9 cellular contexts compared by ENCODE assay signal in the genomic region with DNA sequence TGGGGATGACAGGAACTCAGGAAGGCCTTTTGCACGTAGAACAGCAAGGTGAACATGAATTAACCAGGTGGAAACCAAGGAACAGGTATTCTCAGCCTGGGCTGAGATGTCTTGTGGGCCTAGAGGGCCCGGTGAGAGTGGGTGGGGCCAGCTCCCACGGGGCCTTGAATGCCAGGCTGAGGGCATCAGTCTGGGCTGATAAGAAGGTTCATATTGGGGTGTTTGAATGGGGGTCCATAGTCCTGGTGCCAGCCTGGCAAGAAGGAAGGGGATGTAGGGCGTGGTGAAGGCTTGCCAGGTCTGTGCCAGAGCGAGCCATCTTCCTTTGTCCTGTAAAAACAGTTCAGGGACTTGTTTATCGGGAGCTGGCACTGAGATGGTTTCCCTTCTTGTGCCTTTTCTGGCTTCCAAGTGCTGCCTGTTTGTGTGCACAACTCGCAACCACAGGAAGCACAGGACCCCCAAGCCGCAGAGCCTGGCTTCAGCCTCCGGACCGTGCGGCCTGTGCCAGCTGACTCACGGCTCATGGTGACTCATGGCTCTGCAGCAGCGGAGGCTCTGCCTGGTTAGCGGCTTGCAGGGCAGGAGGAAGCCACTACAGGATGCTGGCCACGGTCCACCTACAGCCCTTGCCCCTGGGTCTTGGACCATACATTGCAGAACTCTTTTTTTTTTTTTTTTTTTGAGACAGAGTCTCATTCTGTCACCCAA. TPM values are rescaled to one million over a fixed set of nuclear protein-coding genes. Genes with fewer than 3 reads are reported as not detected.
A peak's percentile ranks its signal among the peaks of the same experiment; 100 is the strongest.
DNase-seq lines count a peak whose midpoint lies in the region; ATAC-seq, FAIRE-seq and TF ChIP-seq lines count a peak whose summit lies in the region.
"Had no signal": no experiment of that assay in that cellular context is flagged by ENCODE, and none has a peak within 500 bp of the region (broad histone marks: within the 10 kb centered on the region; RNA-seq: fewer than 3 reads in every experiment).

No MANE protein-coding gene starts in this region.

- no peak for TF ChIP-seq CTCF in left ventricle myocardium inferior (IDR thresholded peaks at IDR 0.05; ENCODE audit: borderline replicate concordance)
- no peak for TF ChIP-seq CTCF in retinal pigment epithelial cell (conservative IDR thresholded peaks at IDR 0.05; ENCODE audit: low read depth, low read length)

- ATAC-seq in GM18868 (IDR thresholded peaks at IDR 0.05; ENCODE audit: unreplicated experiment) (no peak), HG03571 (IDR thresholded peaks at IDR 0.05; ENCODE audit: unreplicated experiment) (no peak)

- H3K27ac ChIP-seq in left ventricle myocardium inferior (replicated peaks), result peak overlapping the region; percentile 93
- H3K27ac ChIP-seq: cardiac muscle cell had no signal

- H3K27me3 ChIP-seq in left ventricle myocardium inferior (ENCODE audit: low read depth), result no peaks in the 10 kb centered on the region
- H3K27me3 ChIP-seq: cardiac muscle cell had no signal

- intact Hi-C loops in left ventricle myocardium inferior (cut with micrococcal nuclease), result no loop called here

- DNase-seq in GM12892 (ENCODE audit: insufficient read length) (no peak), SW480 (ENCODE audit: low spot score) (peak; percentile 86), amniotic stem cell (lab: John Stamatoyannopoulos, UW) (peak; percentile 86), left ventricle myocardium inferior (peak; percentile 86), retinal pigment epithelial cell (ENCODE audit: low read depth) (peak; percentile 93), NCI-H82 treated with DMSO at 0.1 percent for 48 hours (lab: John Stamatoyannopoulos, UW; ENCODE audit: unreplicated experiment) (no peak)

- TF ChIP-seq POLR2A in GM12892 (IDR thresholded peaks at IDR 0.05; ENCODE audit: low read depth, low read length), result no peak

- H3K4me1 ChIP-seq in left ventricle myocardium inferior, result peaks cover 61% of the 10 kb centered on the region

- H3K36me3 ChIP-seq in left ventricle myocardium inferior, result no peaks in the 10 kb centered on the region
- H3K36me3 ChIP-seq: cardiac muscle cell had no signal

- FAIRE-seq in GM12892 (lab: Jason Lieb, UNC), result peak; percentile 33

- H3K9me3 ChIP-seq in left ventricle myocardium inferior (replicated peaks), result no peaks in the 10 kb centered on the region

- H3K4me3 ChIP-seq in left ventricle myocardium inferior (peak overlapping the region; percentile 37), retinal pigment epithelial cell (ENCODE audit: low read length) (peak overlapping the region; percentile 76)
- H3K4me3 ChIP-seq: cardiac muscle cell had no signal

RNA-seq across cellular contexts. Expression of a gene that starts 2.4 kb away (rescaled TPM):
- polyA plus RNA-seq in GM12892 (2012; ENCODE audit: missing spikeins), result 5.3 TPM
- total RNA-seq in left ventricle myocardium inferior, result 35.8 TPM

RNA-seq across cellular contexts. Expression of a gene that starts 35.7 kb away (rescaled TPM):
- 17.5 TPM for polyA plus RNA-seq in GM12892 (2012; ENCODE audit: missing spikeins)
- total RNA-seq in left ventricle myocardium inferior, result 53.7 TPM

RNA-seq across cellular contexts. Expression of a gene that starts 39.9 kb away (rescaled TPM):
- 17.7 TPM for polyA plus RNA-seq in GM12892 (2012; ENCODE audit: missing spikeins)
- total RNA-seq in left ventricle myocardium inferior, result 0.60 TPM
- total RNA-seq: cardiac muscle cell had no signal
- polyA plus RNA-seq: cardiac muscle cell had no signal

Comparison
In these comparisons a context has a peak if more than half of its experiments do, and no peak if none do; other contexts are left out.
1. DNase-seq: peak in SW480 (single experiment), amniotic stem cell (single experiment), left ventricle myocardium inferior (single experiment) and retinal pigment epithelial cell (single experiment); none in GM12892 (single experiment) and NCI-H82 treated with DMSO at 0.1 percent for 48 hours (single experiment).